8 cellular contexts compared by ENCODE assay signal in genomic region chr7:55594414-55594813, GRCh38.
"Had no signal": no experiment of that assay in that cellular context is flagged by ENCODE, and none has a peak within 500 bp of the region (broad histone marks: within the 10 kb centered on the region; RNA-seq: fewer than 3 reads in every experiment).

No MANE protein-coding gene starts in this region.

- H3K27me3 ChIP-seq: colonic mucosa, neutrophil, spleen, upper lobe of left lung, vagina had no signal

- H3K36me3 ChIP-seq: colonic mucosa, neutrophil, spleen, tibial artery, upper lobe of left lung, vagina had no signal

- H3K27ac ChIP-seq: colonic mucosa, neutrophil, psoas muscle, spleen, tibial artery, upper lobe of left lung, vagina had no signal

- H3K4me1 ChIP-seq: colonic mucosa, vagina had no signal

- H3K4me3 ChIP-seq: colonic mucosa, lung, psoas muscle, spleen, tibial artery, upper lobe of left lung, vagina had no signal

- H3K9me3 ChIP-seq: colonic mucosa, neutrophil, psoas muscle, spleen, tibial artery, upper lobe of left lung, vagina had no signal
